11 cellular contexts compared by ENCODE assay signal in genomic region chr2:30979822-30980245, GRCh38.
DNase-seq lines count a peak whose midpoint lies in the region; ATAC-seq and TF ChIP-seq lines count a peak whose summit lies in the region.
"Had no signal": no experiment of that assay in that cellular context is flagged by ENCODE, and none has a peak within 500 bp of the region (broad histone marks: within the 10 kb centered on the region; RNA-seq: fewer than 3 reads in every experiment).

No MANE protein-coding gene starts in this region.

- H3K4me1 ChIP-seq in heart right ventricle: peaks cover 0 to 43% (median 15%) of the 10 kb centered on the region in 9 donors

- no peaks in the 10 kb centered on the region for H3K27me3 ChIP-seq in heart right ventricle
- H3K27me3 ChIP-seq: BLaER1 treated with 17β-estradiol and CSF1 and Interleukin-3, amounts not matched to agents 10 nM and 100 nM had no signal

- ATAC-seq in activated CD8-positive, alpha-beta memory T cell treated with anti-CD3 and anti-CD28 coated beads, Interleukin-2, amount 10 ng/mL, durations not matched to agents 7 days and 5 days: no peak
- ATAC-seq in heart right ventricle (peak in 7 of 8 donors; percentile 31 to 86 (median 74)), GM18502 (IDR thresholded peaks at IDR 0.05; ENCODE audit: poor library complexity, unreplicated experiment) (no peak), HG03196 (IDR thresholded peaks at IDR 0.05; ENCODE audit: unreplicated experiment) (no peak)
- peak; percentile 61 for ATAC-seq in stimulated activated naive CD8-positive, alpha-beta T cell treated with anti-CD3 and anti-CD28 coated beads, Interleukin-15, Interleukin-2, amounts not matched to agents 100 U/mL and 50 U/mL, for 24 hours

- H3K27ac ChIP-seq in VCaP: no peak overlapping the region
- peak overlapping the region in 8 of 10 donors; percentile 10 to 73 (median 42) for H3K27ac ChIP-seq in heart right ventricle
- H3K27ac ChIP-seq: BLaER1 treated with 17β-estradiol and CSF1 and Interleukin-3, amounts not matched to agents 10 nM and 100 nM had no signal

- peaks cover 7% of the 10 kb centered on the region for H3K4me1 Mint-ChIP-seq in activated CD8-positive, alpha-beta memory T cell treated with anti-CD3 and anti-CD28 coated beads, Interleukin-2, amount 10 ng/mL, durations not matched to agents 7 days and 5 days

- no peaks in the 10 kb centered on the region for H3K36me3 Mint-ChIP-seq in activated CD8-positive, alpha-beta memory T cell treated with anti-CD3 and anti-CD28 coated beads, Interleukin-2, amount 10 ng/mL, durations not matched to agents 7 days and 5 days

- no peaks in the 10 kb centered on the region for H3K9me3 ChIP-seq in heart right ventricle
- H3K9me3 ChIP-seq: BLaER1 treated with 17β-estradiol and CSF1 and Interleukin-3, amounts not matched to agents 10 nM and 100 nM had no signal

- WGBS in heart right ventricle, 2 donors: 41 to 48% methylated on average over 6 of the region's 6 CpGs

- intact Hi-C loops in heart right ventricle (cut with DNase I): loop anchor here in 1 of 10 donors (10.0 kb wide), 1 partner anchor 345 kb away; no protein-coding TSS in a partner anchor

- DNase-seq in activated CD8-positive, alpha-beta memory T cell treated with anti-CD3 and anti-CD28 coated beads, Interleukin-2, amount 50 U/mL, for 48 hours: peak; percentile 52
- DNase-seq in activated CD8-positive, alpha-beta memory T cell treated with anti-CD3 and anti-CD28 coated beads, Interleukin-2, amount 10 ng/mL, durations not matched to agents 7 days and 5 days: no peak
- DNase-seq in heart right ventricle: peak in 1 of 2 donors; percentile 29
- peak; percentile 5 for DNase-seq in stimulated activated naive CD8-positive, alpha-beta T cell treated with anti-CD3 and anti-CD28 coated beads, Interleukin-15, Interleukin-2, amounts not matched to agents 100 U/mL and 50 U/mL, for 24 hours
- DNase-seq in occipital lobe (lab: John Stamatoyannopoulos, UW): no peak
- DNase-seq: NCI-H1436 treated with DMSO at 0.1 percent for 48 hours; stimulated activated CD4-positive, alpha-beta T cell treated with anti-CD3 and anti-CD28 coated beads, Interleukin-2, amount 100 ng/mL, for 24 hours had no signal

- H3K27ac Mint-ChIP-seq in activated CD8-positive, alpha-beta memory T cell treated with anti-CD3 and anti-CD28 coated beads, Interleukin-2, amount 10 ng/mL, durations not matched to agents 7 days and 5 days: no peak overlapping the region

- no peaks in the 10 kb centered on the region for H3K9me3 Mint-ChIP-seq in activated CD8-positive, alpha-beta memory T cell treated with anti-CD3 and anti-CD28 coated beads, Interleukin-2, amount 10 ng/mL, durations not matched to agents 7 days and 5 days (ENCODE audit: low read depth)

- peaks cover 22% of the 10 kb centered on the region for H3K27me3 Mint-ChIP-seq in activated CD8-positive, alpha-beta memory T cell treated with anti-CD3 and anti-CD28 coated beads, Interleukin-2, amount 10 ng/mL, durations not matched to agents 7 days and 5 days

- H3K4me3 Mint-ChIP-seq in activated CD8-positive, alpha-beta memory T cell treated with anti-CD3 and anti-CD28 coated beads, Interleukin-2, amount 10 ng/mL, durations not matched to agents 7 days and 5 days: no peak overlapping the region

- no peaks in the 10 kb centered on the region for H3K36me3 ChIP-seq in heart right ventricle

- H3K4me3 ChIP-seq in heart right ventricle: no peak overlapping the region
- H3K4me3 ChIP-seq: BLaER1 treated with 17β-estradiol and CSF1 and Interleukin-3, amounts not matched to agents 10 nM and 100 nM had no signal

- peak; percentile 22; the same call in 1 of the 2 replicates for TF ChIP-seq CTCF in VCaP (conservative IDR thresholded peaks at IDR 0.05)
- TF ChIP-seq CTCF in heart right ventricle (IDR thresholded peaks at IDR 0.05): peak in 7 of 9 donors; percentile 20 to 56 (median 36)

- CTCF ChIA-PET in activated CD8-positive, alpha-beta memory T cell treated with anti-CD3 and anti-CD28 coated beads, Interleukin-2, amount 10 ng/mL, durations not matched to agents 7 days and 5 days (lab: Charles Lee): no interaction called here

Comparison
In these comparisons a context has a peak if more than half of its experiments do, and no peak if none do; other contexts are left out.
1. DNase-seq: peak in activated CD8-positive, alpha-beta memory T cell treated with anti-CD3 and anti-CD28 coated beads, Interleukin-2, amount 50 U/mL, for 48 hours (single experiment) and stimulated activated naive CD8-positive, alpha-beta T cell treated with anti-CD3 and anti-CD28 coated beads, Interleukin-15, Interleukin-2, amounts not matched to agents 100 U/mL and 50 U/mL, for 24 hours (single experiment); none in activated CD8-positive, alpha-beta memory T cell treated with anti-CD3 and anti-CD28 coated beads, Interleukin-2, amount 10 ng/mL, durations not matched to agents 7 days and 5 days (single experiment) and occipital lobe (single experiment).
2. ATAC-seq: peak in heart right ventricle (7 of 8) and stimulated activated naive CD8-positive, alpha-beta T cell treated with anti-CD3 and anti-CD28 coated beads, Interleukin-15, Interleukin-2, amounts not matched to agents 100 U/mL and 50 U/mL, for 24 hours (single experiment); none in activated CD8-positive, alpha-beta memory T cell treated with anti-CD3 and anti-CD28 coated beads, Interleukin-2, amount 10 ng/mL, durations not matched to agents 7 days and 5 days (single experiment), GM18502 (single experiment) and HG03196 (single experiment).